ENCODE assay signal across 1 cellular context in genomic region chr16:53775821-53776431, GRCh38.
TF ChIP-seq lines count a peak whose summit lies in the region.

No MANE protein-coding gene starts in this region.

TF ChIP-seq in HepG2, 621 proteins besides CTCF, POLR2A, EP300 and RAD21 (continued from another document and continues in another):
- 0 out of 2 replicates have a peak, but pooled peaks have one; percentile 62 for TF ChIP-seq ZNF646 (CRISPR knock-in tag; IDR thresholded peaks at IDR 0.05)
- TF ChIP-seq ZNF609 (CRISPR knock-in tag; IDR thresholded peaks at IDR 0.05; ENCODE audit: borderline replicate concordance) = peak; percentile 65
- TF ChIP-seq, protein P1, sequence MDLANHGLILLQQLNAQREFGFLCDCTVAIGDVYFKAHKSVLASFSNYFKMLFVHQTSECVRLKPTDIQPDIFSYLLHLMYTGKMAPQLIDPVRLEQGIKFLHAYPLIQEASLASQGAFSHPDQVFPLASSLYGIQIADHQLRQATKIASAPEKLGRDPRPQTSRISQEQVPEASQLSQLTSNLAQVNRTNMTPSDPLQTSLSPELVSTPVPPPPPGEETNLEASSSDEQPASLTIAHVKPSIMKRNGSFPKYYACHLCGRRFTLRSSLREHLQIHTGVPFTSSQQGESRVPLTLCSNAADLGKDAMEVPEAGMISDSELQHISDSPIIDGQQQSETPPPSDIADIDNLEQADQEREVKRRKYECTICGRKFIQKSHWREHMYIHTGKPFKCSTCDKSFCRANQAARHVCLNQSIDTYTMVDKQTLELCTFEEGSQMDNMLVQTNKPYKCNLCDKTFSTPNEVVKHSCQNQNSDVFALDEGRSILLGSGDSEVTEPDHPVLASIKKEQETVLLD (CRISPR knock-in tag; IDR thresholded peaks at IDR 0.05; ENCODE audit: low read depth) = no peak
- TF ChIP-seq ZFY (CRISPR knock-in tag; IDR thresholded peaks at IDR 0.05) = 0 out of 2 replicates have a peak, but pooled peaks have one; percentile 21
- no peak for TF ChIP-seq ZSCAN21 (CRISPR knock-in tag; IDR thresholded peaks at IDR 0.05; ENCODE audit: borderline replicate concordance)
- no peak for TF ChIP-seq ADNP (CRISPR knock-in tag; IDR thresholded peaks at IDR 0.05)
- no peak for TF ChIP-seq ARID2 (CRISPR knock-in tag; IDR thresholded peaks at IDR 0.05; ENCODE audit: borderline replicate concordance)
- no peak for TF ChIP-seq ZNF816 (CRISPR knock-in tag; IDR thresholded peaks at IDR 0.05; ENCODE audit: borderline replicate concordance)
- no peak for TF ChIP-seq CBX1 (IDR thresholded peaks at IDR 0.05; ENCODE audit: low read depth)
- TF ChIP-seq, protein P2, sequence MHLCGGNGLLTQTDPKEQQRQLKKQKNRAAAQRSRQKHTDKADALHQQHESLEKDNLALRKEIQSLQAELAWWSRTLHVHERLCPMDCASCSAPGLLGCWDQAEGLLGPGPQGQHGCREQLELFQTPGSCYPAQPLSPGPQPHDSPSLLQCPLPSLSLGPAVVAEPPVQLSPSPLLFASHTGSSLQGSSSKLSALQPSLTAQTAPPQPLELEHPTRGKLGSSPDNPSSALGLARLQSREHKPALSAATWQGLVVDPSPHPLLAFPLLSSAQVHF (CRISPR knock-in tag; IDR thresholded peaks at IDR 0.05) = no peak
- TF ChIP-seq GATA4 (IDR thresholded peaks at IDR 0.05; ENCODE audit: borderline replicate concordance, low read depth) = no peak
- TF ChIP-seq MLX (CRISPR knock-in tag; IDR thresholded peaks at IDR 0.05) = no peak
- no peak for TF ChIP-seq HINFP (CRISPR knock-in tag; IDR thresholded peaks at IDR 0.05; ENCODE audit: low read depth)
- TF ChIP-seq, protein P3, sequence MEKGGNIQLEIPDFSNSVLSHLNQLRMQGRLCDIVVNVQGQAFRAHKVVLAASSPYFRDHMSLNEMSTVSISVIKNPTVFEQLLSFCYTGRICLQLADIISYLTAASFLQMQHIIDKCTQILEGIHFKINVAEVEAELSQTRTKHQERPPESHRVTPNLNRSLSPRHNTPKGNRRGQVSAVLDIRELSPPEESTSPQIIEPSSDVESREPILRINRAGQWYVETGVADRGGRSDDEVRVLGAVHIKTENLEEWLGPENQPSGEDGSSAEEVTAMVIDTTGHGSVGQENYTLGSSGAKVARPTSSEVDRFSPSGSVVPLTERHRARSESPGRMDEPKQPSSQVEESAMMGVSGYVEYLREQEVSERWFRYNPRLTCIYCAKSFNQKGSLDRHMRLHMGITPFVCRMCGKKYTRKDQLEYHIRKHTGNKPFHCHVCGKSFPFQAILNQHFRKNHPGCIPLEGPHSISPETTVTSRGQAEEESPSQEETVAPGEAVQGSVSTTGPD (CRISPR knock-in tag; IDR thresholded peaks at IDR 0.05) = 0 out of 2 replicates have a peak, but pooled peaks have one; percentile 37
- TF ChIP-seq EZH2 (conservative IDR thresholded peaks at IDR 0.05; ENCODE audit: low read depth, low read length) = no peak
- TF ChIP-seq FUBP1 (CRISPR knock-in tag; IDR thresholded peaks at IDR 0.05; ENCODE audit: borderline replicate concordance) = no peak
- TF ChIP-seq BHLHE40 (IDR thresholded peaks at IDR 0.05; ENCODE audit: low read length) = no peak
- no peak for TF ChIP-seq CENPX (CRISPR knock-in tag; IDR thresholded peaks at IDR 0.05)
- 0 out of 2 replicates have a peak, but pooled peaks have one; percentile 21 for TF ChIP-seq ZNF512B (CRISPR knock-in tag; IDR thresholded peaks at IDR 0.05; ENCODE audit: borderline replicate concordance)
- TF ChIP-seq, protein P4, sequence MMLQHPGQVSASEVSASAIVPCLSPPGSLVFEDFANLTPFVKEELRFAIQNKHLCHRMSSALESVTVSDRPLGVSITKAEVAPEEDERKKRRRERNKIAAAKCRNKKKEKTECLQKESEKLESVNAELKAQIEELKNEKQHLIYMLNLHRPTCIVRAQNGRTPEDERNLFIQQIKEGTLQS (CRISPR knock-in tag; IDR thresholded peaks at IDR 0.05) = no peak
- 0 out of 2 replicates have a peak, but pooled peaks have one; percentile 33 for TF ChIP-seq SMC3 (IDR thresholded peaks at IDR 0.05; ENCODE audit: low read length)
- no peak for TF ChIP-seq ZNF83 (CRISPR knock-in tag; IDR thresholded peaks at IDR 0.05; ENCODE audit: borderline replicate concordance)
- TF ChIP-seq ZNF383 (CRISPR knock-in tag; IDR thresholded peaks at IDR 0.05; ENCODE audit: borderline replicate concordance) = no peak
